ENCODE assay signal across 10 cellular contexts in the genomic region with DNA sequence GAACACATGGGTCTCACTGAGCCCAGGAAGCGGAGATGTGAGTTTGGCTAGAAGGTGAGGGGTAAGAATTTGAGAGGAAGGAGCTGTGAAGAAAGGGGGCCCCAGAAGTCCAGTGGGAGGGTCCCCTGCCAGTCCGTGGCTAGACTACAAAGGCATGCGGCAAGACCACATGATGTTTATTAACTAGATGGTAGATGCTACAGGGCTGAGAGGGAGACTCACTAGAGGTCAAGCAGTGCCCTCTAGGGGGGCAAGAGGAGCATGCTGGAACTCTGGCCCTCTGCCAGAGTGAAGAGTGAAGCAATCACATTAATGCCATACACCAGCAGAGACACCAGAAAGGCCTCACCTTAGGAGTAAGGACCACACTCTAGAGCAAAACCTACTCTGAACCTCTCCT. TPM values are rescaled to one million over a fixed set of nuclear protein-coding genes. Genes with fewer than 3 reads are reported as not detected.
DNase-seq lines count a peak whose midpoint lies in the region; ATAC-seq, FAIRE-seq and TF ChIP-seq lines count a peak whose summit lies in the region.
"Had no signal": no experiment of that assay in that cellular context is flagged by ENCODE, and none has a peak within 500 bp of the region (broad histone marks: within the 10 kb centered on the region; RNA-seq: fewer than 3 reads in every experiment).

No MANE protein-coding gene starts in this region.

- peak; percentile 14 to 35; a peak in 2 of 5 replicates for TF ChIP-seq RAD21 in A549 (conservative IDR thresholded peaks at IDR 0.05 in 1 of 2, IDR thresholded peaks at IDR 0.05 in 1 of 2)

- FAIRE-seq in A549 (lab: Jason Lieb, UNC) = no peak

- ATAC-seq in A549 = peak; percentile 47 to 59; a peak in 3 of 6 replicates
- peak; percentile 87 to 96 (median 90) for ATAC-seq in psoas muscle
- ATAC-seq in HG03039 (IDR thresholded peaks at IDR 0.05; ENCODE audit: unreplicated experiment) = no peak

- 88% methylated on average over 3 of the region's 3 CpGs for WGBS in A549 (ENCODE audit: missing lambda C conversion rate)
- 47 to 61% (median 60%) methylated on average over 3 of the region's 3 CpGs for WGBS in psoas muscle, 3 donors

- intact Hi-C loops in psoas muscle (cut with DNase I) = loop anchor here (1.0 to 2.0 kb wide), 2 partner anchors 94 kb away; no protein-coding TSS in a partner anchor

- no peak overlapping the region for H3K27ac ChIP-seq in A549
- H3K27ac ChIP-seq in psoas muscle = no peak overlapping the region
- H3K27ac ChIP-seq: epithelial cell of prostate, suprapubic skin had no signal

- no peak for TF ChIP-seq POLR2A in A549 (IDR thresholded peaks at IDR 0.05; ENCODE audit: low read length)

- peak; percentile 19 to 45 for DNase-seq in A549 (ENCODE audit: low read depth in 1 of 2, low spot score in 1 of 2)
- peak; percentile 37 for DNase-seq in G401 (ENCODE audit: low spot score)
- DNase-seq in NCI-H2029 (lab: John Stamatoyannopoulos, UW) = peak; percentile 63
- DNase-seq in activated CD4-positive, alpha-beta T cell treated with anti-CD3 and anti-CD28 coated beads, Interleukin-2, amount 50 U/mL, for 1 hour = peak; percentile 55
- DNase-seq in fibroblast of pulmonary artery (ENCODE audit: low read depth) = peak; percentile 68
- DNase-seq in psoas muscle = peak; percentile 26 to 70
- no peak for DNase-seq in GM03348 (ENCODE audit: low spot score)

- H3K4me1 ChIP-seq in A549 (no peaks in the 10 kb centered on the region), psoas muscle (peaks cover 31% of the 10 kb centered on the region)

- in situ Hi-C loops in G401 (cut with HindIII; ENCODE audit: low sequenced_read_pairs) = no loop called here

- peak; percentile 15; the same call in 1 of the 3 replicates for TF ChIP-seq CTCF in A549 (IDR thresholded peaks at IDR 0.05)
- peak; percentile 17 for TF ChIP-seq CTCF in fibroblast of pulmonary artery (IDR thresholded peaks at IDR 0.05; ENCODE audit: low read length, missing control alignments)
- TF ChIP-seq CTCF in psoas muscle (IDR thresholded peaks at IDR 0.05) = peak; percentile 32

- no peaks in the 10 kb centered on the region for H3K27me3 ChIP-seq in psoas muscle (ENCODE audit: insufficient read depth in 3 of 3, low read length in 2 of 3)
- H3K27me3 ChIP-seq: suprapubic skin had no signal

- TF ChIP-seq EP300 in A549 (IDR thresholded peaks at IDR 0.05) = no peak

- H3K4me3 ChIP-seq in A549 (no peak overlapping the region), fibroblast of pulmonary artery (replicated peaks; ENCODE audit: low read depth, low read length) (no peak overlapping the region), psoas muscle (no peak overlapping the region)
- H3K4me3 ChIP-seq: suprapubic skin had no signal

- POLR2A ChIA-PET in A549 (lab: Yijun Ruan, JAX) = no interaction called here

- H3K36me3 ChIP-seq in psoas muscle (ENCODE audit: insufficient read depth in 1 of 2, low read depth in 1 of 2) = peaks cover 0 to 33% of the 10 kb centered on the region in 2 donors

- H3K9me3 ChIP-seq in A549 (no peaks in the 10 kb centered on the region), psoas muscle (no peaks in the 10 kb centered on the region)
- H3K9me3 ChIP-seq: suprapubic skin had no signal

- CTCF ChIA-PET in A549 (lab: Yijun Ruan, JAX) = interaction anchor here (0.7 to 2.2 kb wide), 7 partner anchors 10 to 94 kb away, joined by 3 to 8 read pairs (median 4); no protein-coding TSS in a partner anchor

- H3K4me2 ChIP-seq in A549 = no peak overlapping the region

TF ChIP-seq in A549, 52 proteins besides CTCF, POLR2A, EP300 and RAD21:
- no peak for TF ChIP-seq HOXB5 (CRISPR knock-in tag; IDR thresholded peaks at IDR 0.05)
- no peak for TF ChIP-seq HOXA7 (CRISPR knock-in tag; IDR thresholded peaks at IDR 0.05)
- peak in 1 of 2 experiments; percentile 63; a peak in 2 of 4 replicates for TF ChIP-seq CEBPB (IDR thresholded peaks at IDR 0.05)
- TF ChIP-seq JUN (IDR thresholded peaks at IDR 0.05) = no peak

RNA-seq across cellular contexts. Expression of gene KIAA0319L, which starts 12.2 kb away (rescaled TPM):
- polyA plus RNA-seq in A549 (2011; rRNA removed) (36.9 and 41.9 TPM in 2 replicates), A549 (2017; fragmentation: RNase III; extraction: RNeasy Plus Mini Kit Qiagen cat#74134 plus additional on column Dnase treatment) (18.2 to 19.3 TPM (median 18.8 TPM) in 3 replicates), psoas muscle (10 to 100 TPM; 18.0 to 41.7 (median 24.2) TPM)
- 12.8 and 14.9 TPM in 2 replicates for polyA plus RNA-seq in A549 (2012; cell fraction: cytosol; rRNA removed)
- 27.6 and 30.6 TPM in 2 replicates for polyA plus RNA-seq in A549 (2012; cell fraction: nucleus; rRNA removed)
- 37.6 and 38.6 TPM in 2 replicates for polyA minus RNA-seq in A549 (2011; rRNA and poly(A)+ RNA removed)
- 25.5 and 31.1 TPM in 2 replicates for total RNA-seq in G401 (2014; rRNA removed; shearing (Covaris generic))
- 10 to 100 TPM; 32.0 to 46.9 (median 40.7) TPM for total RNA-seq in psoas muscle

RNA-seq across cellular contexts. Expression of gene NCDN, which starts 12.6 kb away (rescaled TPM):
- 7.0 and 8.0 TPM in 2 replicates for polyA plus RNA-seq in A549 (2011; rRNA removed)
- polyA plus RNA-seq in A549 (2012; cell fraction: cytosol; rRNA removed) = 15.3 and 20.7 TPM in 2 replicates
- polyA plus RNA-seq in A549 (2012; cell fraction: nucleus; rRNA removed) = 28.8 and 33.9 TPM in 2 replicates
- 15.7 to 17.0 TPM (median 16.8 TPM) in 3 replicates for polyA plus RNA-seq in A549 (2017; fragmentation: RNase III; extraction: RNeasy Plus Mini Kit Qiagen cat#74134 plus additional on column Dnase treatment)
- polyA minus RNA-seq in A549 (2011; rRNA and poly(A)+ RNA removed) = 6.0 and 11.2 TPM in 2 replicates
- 19.2 and 28.3 TPM in 2 replicates for total RNA-seq in G401 (2014; rRNA removed; shearing (Covaris generic))
- total RNA-seq in psoas muscle = 10 to 100 TPM; 12.5 to 21.2 (median 13.7) TPM
- 10 to 100 TPM in 2 of 3 donors, 1 to 10 TPM in 1; 6.8 to 23.1 (median 13.9) TPM for polyA plus RNA-seq in psoas muscle

RNA-seq across cellular contexts. Expression of gene TFAP2E, which starts 28.1 kb away (rescaled TPM):
- polyA plus RNA-seq in A549 (2011; rRNA removed) (0.16 and 0.20 TPM in 2 replicates), A549 (2017; fragmentation: RNase III; extraction: RNeasy Plus Mini Kit Qiagen cat#74134 plus additional on column Dnase treatment) (0.22 to 0.46 TPM (median 0.31 TPM) in 3 replicates), psoas muscle (under 1 TPM; 0.04 to 0.12 (median 0.06) TPM)
- polyA plus RNA-seq in A549 (2012; cell fraction: cytosol; rRNA removed) = 0.25 TPM in 2 replicates
- 1.1 and 1.7 TPM in 2 replicates for polyA plus RNA-seq in A549 (2012; cell fraction: nucleus; rRNA removed)
- polyA minus RNA-seq in A549 (2011; rRNA and poly(A)+ RNA removed) = 0.24 TPM in 1 of 2 replicates, not detected in the other
- total RNA-seq in G401 (2014; rRNA removed; shearing (Covaris generic)) = not detected in 2 replicates
- not detected for total RNA-seq in psoas muscle
